Comparison of ENCODE assay signal across 1 cellular context in genomic region chr2:64327510-64328414, GRCh38.
TF ChIP-seq lines count a peak whose summit lies in the region.

No MANE protein-coding gene starts in this region.

TF ChIP-seq in HCT116, 20 proteins besides CTCF, POLR2A, EP300 and RAD21 (continued from another document):
- TF ChIP-seq REST (IDR thresholded peaks at IDR 0.05; ENCODE audit: low read depth) = no peak
- TF ChIP-seq SRF (IDR thresholded peaks at IDR 0.05; ENCODE audit: low read depth) = no peak
